1 cellular context compared by ENCODE assay signal in genomic region chr20:43507150-43508080, GRCh38.
TF ChIP-seq lines count a peak whose summit lies in the region.

L3MBTL1 (plus strand) TSS chr20:43507697; CDS start chr20:43513504, 5,807 bp downstream.

TF ChIP-seq in K562, 482 proteins besides CTCF, POLR2A, EP300 and RAD21 (continued from another document and continues in another):
- TF ChIP-seq RERE (CRISPR knock-in tag; IDR thresholded peaks at IDR 0.05; ENCODE audit: borderline replicate concordance), result no peak
- peak; percentile 65 for TF ChIP-seq MTA3 (IDR thresholded peaks at IDR 0.05; ENCODE audit: borderline replicate concordance)
- TF ChIP-seq RB1 (IDR thresholded peaks at IDR 0.05; ENCODE audit: low read depth), result peak; percentile 49; the same call in 1 of the 2 replicates
- TF ChIP-seq POLR2G (IDR thresholded peaks at IDR 0.05; ENCODE audit: low read depth, low read length), result peak; percentile 67
- TF ChIP-seq CEBPG (CRISPR knock-in tag; IDR thresholded peaks at IDR 0.05), result no peak
- no peak for TF ChIP-seq CEBPG (tag; conservative IDR thresholded peaks at IDR 0.05 in 1 of 2, IDR thresholded peaks at IDR 0.05 in 1 of 2)
- no peak for TF ChIP-seq KDM4B (IDR thresholded peaks at IDR 0.05; ENCODE audit: borderline replicate concordance in 2 of 2, low read depth in 1 of 2)
- TF ChIP-seq ZFX (CRISPR knock-in tag; IDR thresholded peaks at IDR 0.05), result peak; percentile 74
- no peak for TF ChIP-seq ETS2 (tag; IDR thresholded peaks at IDR 0.05; ENCODE audit: borderline replicate concordance, poor library complexity, severe bottlenecking)
- TF ChIP-seq MTF1 (CRISPR knock-in tag; IDR thresholded peaks at IDR 0.05; ENCODE audit: borderline replicate concordance), result no peak
- no peak for TF ChIP-seq RFX5 (IDR thresholded peaks at IDR 0.05; ENCODE audit: low read depth, low read length)
- no peak for TF ChIP-seq SNAPC5 (CRISPR knock-in tag; IDR thresholded peaks at IDR 0.05)
- no peak for TF ChIP-seq FOXK2 (conservative IDR thresholded peaks at IDR 0.05 in 1 of 2, IDR thresholded peaks at IDR 0.05 in 1 of 2; ENCODE audit: low read depth in 2 of 2)
- 0 out of 2 replicates have a peak, but pooled peaks have one; percentile 49 for TF ChIP-seq SMAD4 (CRISPR knock-in tag; conservative IDR thresholded peaks at IDR 0.05)
- TF ChIP-seq SIN3A (IDR thresholded peaks at IDR 0.05; ENCODE audit: borderline replicate concordance in 2 of 2, control insufficient read depth in 1 of 2, low read depth in 2 of 2, low read length in 2 of 2), result 0 out of 4 replicates have a peak, but pooled peaks of 1 of the 2 experiments have one; percentile 29
- TF ChIP-seq HDAC1 (IDR thresholded peaks at IDR 0.05), result peak in 1 of 2 experiments; percentile 34; a peak in 1 of 4 replicates
- peak; percentile 59; the same call in 1 of the 2 replicates for TF ChIP-seq PHF8 (IDR thresholded peaks at IDR 0.05; ENCODE audit: borderline replicate concordance, low read length)
- no peak for TF ChIP-seq NFE2 (IDR thresholded peaks at IDR 0.05; ENCODE audit: low read depth)
- peak in 1 of 2 experiments; percentile 81; a peak in 1 of 4 replicates for TF ChIP-seq SRF (CRISPR knock-in tag; IDR thresholded peaks at IDR 0.05)
- no peak for TF ChIP-seq POLR2AphosphoS2 (IDR thresholded peaks at IDR 0.05; ENCODE audit: low read length)
- TF ChIP-seq ATF2 (CRISPR knock-in tag; IDR thresholded peaks at IDR 0.05), result no peak
- no peak for TF ChIP-seq PRDM10 (IDR thresholded peaks at IDR 0.05; ENCODE audit: partially characterized antibody)
- no peak for TF ChIP-seq TEAD4 (IDR thresholded peaks at IDR 0.05; ENCODE audit: low read length)
- no peak for TF ChIP-seq TEAD4 (CRISPR knock-in tag; IDR thresholded peaks at IDR 0.05; ENCODE audit: borderline replicate concordance)
- TF ChIP-seq KLF16 (IDR thresholded peaks at IDR 0.05), result no peak
- TF ChIP-seq CBX1 (IDR thresholded peaks at IDR 0.05; ENCODE audit: low read depth), result no peak
- TF ChIP-seq ZBTB2 (IDR thresholded peaks at IDR 0.05), result no peak
- no peak for TF ChIP-seq TCF7L2 (IDR thresholded peaks at IDR 0.05; ENCODE audit: low read depth, low read length)
- no peak for TF ChIP-seq MIER1 (IDR thresholded peaks at IDR 0.05; ENCODE audit: low read depth)
- peak; percentile 31 for TF ChIP-seq MEIS2 (IDR thresholded peaks at IDR 0.05; ENCODE audit: partially characterized antibody)
- 0 out of 2 replicates have a peak, but pooled peaks have one; percentile 23 for TF ChIP-seq ZNF512 (tag; IDR thresholded peaks at IDR 0.05)
- no peak for TF ChIP-seq NCOA6 (IDR thresholded peaks at IDR 0.05)
- TF ChIP-seq REST (CRISPR knock-in tag; IDR thresholded peaks at IDR 0.05; ENCODE audit: low read depth), result no peak
- no peak for TF ChIP-seq POLR3A (IDR thresholded peaks at IDR 0.05; ENCODE audit: borderline replicate concordance, extremely low read depth, insufficient read depth, insufficient read length)
- TF ChIP-seq MNT (conservative IDR thresholded peaks at IDR 0.05), result no peak
- TF ChIP-seq ZNF449 (CRISPR knock-in tag; IDR thresholded peaks at IDR 0.05), result no peak
- TF ChIP-seq CHD1 (IDR thresholded peaks at IDR 0.05; ENCODE audit: low read length), result peak; percentile 43
- peak in 1 of 2 experiments; percentile 42; a peak in 1 of 4 replicates for TF ChIP-seq MAZ (CRISPR knock-in tag; conservative IDR thresholded peaks at IDR 0.05 in 1 of 2, IDR thresholded peaks at IDR 0.05 in 1 of 2)
- TF ChIP-seq NRF1 (conservative IDR thresholded peaks at IDR 0.05 in 1 of 2, IDR thresholded peaks at IDR 0.05 in 1 of 2), result peak; percentile 88 to 90
- TF ChIP-seq BRCA1 (IDR thresholded peaks at IDR 0.05), result no peak
- no peak for TF ChIP-seq BRCA1 (CRISPR knock-in tag; IDR thresholded peaks at IDR 0.05)
- TF ChIP-seq FOS (IDR thresholded peaks at IDR 0.05; ENCODE audit: extremely low read depth, insufficient read length), result no peak
